9 cellular contexts compared by ENCODE assay signal in genomic region chr3:170584585-170585007, GRCh38. TPM values are rescaled to one million over a fixed set of nuclear protein-coding genes. Genes with fewer than 3 reads are reported as not detected.
DNase-seq lines count a peak whose midpoint lies in the region; ATAC-seq, FAIRE-seq and TF ChIP-seq lines count a peak whose summit lies in the region.
"Had no signal": no experiment of that assay in that cellular context is flagged by ENCODE, and none has a peak within 500 bp of the region (broad histone marks: within the 10 kb centered on the region; RNA-seq: fewer than 3 reads in every experiment).

No MANE protein-coding gene starts in this region.

- H3K36me3 Mint-ChIP-seq in Caco-2 (ENCODE audit: insufficient read depth, unreplicated experiment) = no peaks in the 10 kb centered on the region

- intact Hi-C loops in Caco-2 (cut with micrococcal nuclease; ENCODE audit: unreplicated experiment) (no loop called here), colonic mucosa (cut with DNase I) (no loop called here), left colon (cut with DNase I, micrococcal nuclease) (no loop called here)

- H3K4me3 ChIP-seq in Caco-2 (ENCODE audit: low read depth, low read length) (no peak overlapping the region), colonic mucosa (no peak overlapping the region)
- H3K4me3 ChIP-seq: skin epidermis had no signal

- peaks cover 7% of the 10 kb centered on the region for H3K27me3 Mint-ChIP-seq in Caco-2 (ENCODE audit: insufficient read depth, unreplicated experiment)

- peak; percentile 55 to 76 for DNase-seq in Caco-2
- DNase-seq in HTR-8/SVneo (ENCODE audit: insufficient read length, low spot score) = peak; percentile 76
- peak; percentile 41 for DNase-seq in UCSD-AML1 (lab: John Stamatoyannopoulos, UW; ENCODE audit: unreplicated experiment)
- DNase-seq in colonic mucosa = peak; percentile 62
- peak; percentile 35 to 79 for DNase-seq in left colon
- peak; percentile 4 for DNase-seq in stimulated activated CD8-positive, alpha-beta memory T cell treated with anti-CD3 and anti-CD28 coated beads, Interleukin-12 subunit alpha, Interleukin-12 subunit beta, amount 100 ng/mL, for 1 hour (ENCODE audit: low read depth)

- H3K9me3 ChIP-seq in Caco-2 = no peaks in the 10 kb centered on the region
- no peaks in the 10 kb centered on the region for H3K9me3 ChIP-seq in colonic mucosa

- TF ChIP-seq CTCF in Caco-2 (IDR thresholded peaks at IDR 0.05; ENCODE audit: insufficient read depth in 1 of 2, low read depth in 1 of 2, low read length in 1 of 2, severe bottlenecking in 1 of 2, unreplicated experiment in 1 of 2) (no peak), colonic mucosa (IDR thresholded peaks at IDR 0.05) (no peak)

- no peak overlapping the region for H3K9ac ChIP-seq in colonic mucosa (ENCODE audit: low read depth in 2 of 2, low read length in 2 of 2)

- BruUV-seq in Caco-2 (replicated peaks; lab: Mats Ljungman, UMichigan) = no TSS peak

- peaks cover 8% of the 10 kb centered on the region for H3K9me3 Mint-ChIP-seq in Caco-2 (ENCODE audit: unreplicated experiment)

- FAIRE-seq in HTR-8/SVneo (lab: Jason Lieb, UNC) = no peak

- POLR2A ChIA-PET in Caco-2 (lab: Charles Lee) = no interaction called here

- no peak overlapping the region for H3K27ac ChIP-seq in colonic mucosa
- H3K27ac ChIP-seq: skin epidermis had no signal

- CTCF ChIA-PET in Caco-2 (lab: Charles Lee) = interaction anchor here (0.8 kb wide), 1 partner anchor 173 kb away, joined by 10 read pairs; no protein-coding TSS in a partner anchor

- H3K36me3 ChIP-seq in Caco-2 (ENCODE audit: control insufficient read depth, insufficient read depth, low read length) = no peaks in the 10 kb centered on the region
- no peaks in the 10 kb centered on the region for H3K36me3 ChIP-seq in colonic mucosa

- ATAC-seq in left colon (peak; percentile 71), HG02623 (IDR thresholded peaks at IDR 0.05; ENCODE audit: unreplicated experiment) (no peak), GM18511 (IDR thresholded peaks at IDR 0.05; ENCODE audit: unreplicated experiment) (no peak)

- no peak overlapping the region for H3K4me3 Mint-ChIP-seq in Caco-2 (ENCODE audit: unreplicated experiment)

- no peaks in the 10 kb centered on the region for H3K27me3 ChIP-seq in Caco-2 (replicated peaks; ENCODE audit: control insufficient read depth, insufficient read depth, low read length)
- H3K27me3 ChIP-seq in colonic mucosa = peaks cover 25% of the 10 kb centered on the region

- H3K27ac Mint-ChIP-seq in Caco-2 (ENCODE audit: unreplicated experiment) = no peak overlapping the region

- H3K4me1 Mint-ChIP-seq in Caco-2 (ENCODE audit: low read depth, unreplicated experiment) = no peaks in the 10 kb centered on the region

- no peaks in the 10 kb centered on the region for H3K4me1 ChIP-seq in Caco-2
- H3K4me1 ChIP-seq in colonic mucosa = no peaks in the 10 kb centered on the region

RNA-seq across cellular contexts. Expression of gene SLC7A14, which starts 1.3 kb away (rescaled TPM):
- total RNA-seq in Caco-2 (2022) (not detected in 2 replicates), colonic mucosa (under 1 TPM; 0.05 to 0.56 TPM), left colon (under 1 TPM; 0.15 to 0.34 TPM)

Comparison
In these comparisons a context has a peak if more than half of its experiments do, and no peak if none do; other contexts are left out.
1. DNase-seq: peak in every context shown above with its lines; median percentile 76 in HTR-8/SVneo; 66 in Caco-2; 62 in colonic mucosa; 57 in left colon; 41 in UCSD-AML1; 4 in stimulated activated CD8-positive, alpha-beta memory T cell treated with anti-CD3 and anti-CD28 coated beads, Interleukin-12 subunit alpha, Interleukin-12 subunit beta, amount 100 ng/mL, for 1 hour.